8 cellular contexts compared by ENCODE assay signal in genomic region chr16:17556276-17557052, GRCh38.
DNase-seq lines count a peak whose midpoint lies in the region; ATAC-seq and TF ChIP-seq lines count a peak whose summit lies in the region.

No MANE protein-coding gene starts in this region.

- CTCF ChIA-PET in activated CD4-positive, alpha-beta T cell treated with anti-CD3 and anti-CD28 coated beads for 36 hours (lab: Charles Lee): interaction anchor here (0.6 to 3.7 kb wide), 8 partner anchors 10 to 565 kb away, joined by 3 to 33 read pairs (median 3); no protein-coding TSS in a partner anchor

- POLR2A ChIA-PET in activated CD4-positive, alpha-beta T cell treated with anti-CD3 and anti-CD28 coated beads for 36 hours (lab: Charles Lee): no interaction called here

- H3K4me1 Mint-ChIP-seq in activated CD4-positive, alpha-beta T cell treated with anti-CD3 and anti-CD28 coated beads for 36 hours: peaks cover 6% of the 10 kb centered on the region
- peaks cover 23% of the 10 kb centered on the region for H3K4me1 Mint-ChIP-seq in nephron progenitor cell
- H3K4me1 Mint-ChIP-seq in effector memory CD8-positive, alpha-beta T cell (ENCODE audit: low read depth in 2 of 2): peaks cover 0 to 3% of the 10 kb centered on the region in 2 donors

- intact Hi-C loops in activated CD4-positive, alpha-beta T cell treated with anti-CD3 and anti-CD28 coated beads for 36 hours (cut with DNase I, micrococcal nuclease): no loop called here

- DNase-seq in activated CD4-positive, alpha-beta T cell treated with anti-CD3 and anti-CD28 coated beads for 36 hours: peak; percentile 9
- DNase-seq in activated CD4-positive, alpha-beta T cell treated with anti-CD3 and anti-CD28 coated beads, Interleukin-2, amount 50 U/mL, for 48 hours: no peak
- peak; percentile 61 for DNase-seq in M059J (ENCODE audit: low read depth)
- DNase-seq in astrocyte of the spinal cord (ENCODE audit: low read depth, low spot score): peak; percentile 43
- DNase-seq in nephron progenitor cell: peak; percentile 5
- DNase-seq in effector memory CD8-positive, alpha-beta T cell: no peak
- no peak for DNase-seq in activated gamma-delta T cell treated with Interleukin-2 at 50 U/mL for 16 hours

- ATAC-seq in activated CD4-positive, alpha-beta T cell treated with anti-CD3 and anti-CD28 coated beads for 36 hours: peak; percentile 51
- ATAC-seq in effector memory CD8-positive, alpha-beta T cell (replicated peaks): no peak
- no peak for ATAC-seq in GM21381 (IDR thresholded peaks at IDR 0.05; ENCODE audit: unreplicated experiment)

- H3K4me3 ChIP-seq in astrocyte of the spinal cord (ENCODE audit: low read depth, low read length): no peak overlapping the region

- H3K27me3 Mint-ChIP-seq in activated CD4-positive, alpha-beta T cell treated with anti-CD3 and anti-CD28 coated beads for 36 hours: peaks cover 8% of the 10 kb centered on the region
- H3K27me3 Mint-ChIP-seq in nephron progenitor cell (ENCODE audit: low read depth, poor library complexity): peaks cover 18% of the 10 kb centered on the region
- peaks cover 37 to 73% of the 10 kb centered on the region in 2 donors for H3K27me3 Mint-ChIP-seq in effector memory CD8-positive, alpha-beta T cell

- no peaks in the 10 kb centered on the region for H3K9me3 Mint-ChIP-seq in activated CD4-positive, alpha-beta T cell treated with anti-CD3 and anti-CD28 coated beads for 36 hours (ENCODE audit: low read depth)
- H3K9me3 Mint-ChIP-seq in nephron progenitor cell: no peaks in the 10 kb centered on the region
- no peaks in the 10 kb centered on the region for H3K9me3 Mint-ChIP-seq in effector memory CD8-positive, alpha-beta T cell

- in situ Hi-C loops in astrocyte of the spinal cord (cut with HindIII; ENCODE audit: low sequenced_read_pairs): no loop called here

- TF ChIP-seq CTCF in astrocyte of the spinal cord (IDR thresholded peaks at IDR 0.05; ENCODE audit: low read depth, low read length) (peak; percentile 74), nephron progenitor cell (IDR thresholded peaks at IDR 0.05) (peak; percentile 70)

- H3K4me3 Mint-ChIP-seq in activated CD4-positive, alpha-beta T cell treated with anti-CD3 and anti-CD28 coated beads for 36 hours: no peak overlapping the region
- H3K4me3 Mint-ChIP-seq in nephron progenitor cell: no peak overlapping the region
- H3K4me3 Mint-ChIP-seq in effector memory CD8-positive, alpha-beta T cell: no peak overlapping the region

- H3K36me3 Mint-ChIP-seq in activated CD4-positive, alpha-beta T cell treated with anti-CD3 and anti-CD28 coated beads for 36 hours (ENCODE audit: low read depth): no peaks in the 10 kb centered on the region
- H3K36me3 Mint-ChIP-seq in nephron progenitor cell (ENCODE audit: low read depth): no peaks in the 10 kb centered on the region
- H3K36me3 Mint-ChIP-seq in effector memory CD8-positive, alpha-beta T cell (ENCODE audit: insufficient read depth): no peaks in the 10 kb centered on the region

- H3K27ac Mint-ChIP-seq in activated CD4-positive, alpha-beta T cell treated with anti-CD3 and anti-CD28 coated beads for 36 hours: no peak overlapping the region
- no peak overlapping the region for H3K27ac Mint-ChIP-seq in nephron progenitor cell
- no peak overlapping the region for H3K27ac Mint-ChIP-seq in effector memory CD8-positive, alpha-beta T cell

Comparison
In these comparisons a context has a peak if more than half of its experiments do, and no peak if none do; other contexts are left out.
1. DNase-seq: peak in activated CD4-positive, alpha-beta T cell treated with anti-CD3 and anti-CD28 coated beads for 36 hours (single experiment), M059J (single experiment), astrocyte of the spinal cord (single experiment) and nephron progenitor cell (single experiment); none in activated CD4-positive, alpha-beta T cell treated with anti-CD3 and anti-CD28 coated beads, Interleukin-2, amount 50 U/mL, for 48 hours (0 of 2), effector memory CD8-positive, alpha-beta T cell (0 of 3) and activated gamma-delta T cell treated with Interleukin-2 at 50 U/mL for 16 hours (single experiment).